ENCODE assay signal across 8 cellular contexts in the genomic region with DNA sequence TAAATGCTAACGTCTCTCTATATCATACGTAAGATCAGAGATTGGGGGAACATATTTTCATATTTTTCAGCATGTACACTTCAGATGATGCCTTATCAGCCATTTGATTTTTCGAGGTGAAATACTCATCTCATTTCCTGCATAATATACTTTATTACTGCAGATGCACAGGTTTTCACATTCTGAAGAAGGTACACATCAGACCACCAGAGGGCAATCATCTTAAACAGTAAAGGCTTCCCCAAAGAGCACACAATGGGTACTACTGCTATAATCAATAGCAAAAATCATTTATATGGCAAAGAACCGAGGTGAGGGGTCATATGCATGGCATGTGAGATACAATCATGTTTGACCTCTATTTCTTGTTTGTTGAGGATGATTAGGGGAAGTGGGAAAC.
DNase-seq lines count a peak whose midpoint lies in the region; ATAC-seq and TF ChIP-seq lines count a peak whose summit lies in the region.

No MANE protein-coding gene starts in this region.

- TF ChIP-seq CTCF in RWPE2 (IDR thresholded peaks at IDR 0.05; ENCODE audit: poor library complexity, severe bottlenecking) (peak; percentile 68), hepatocyte (IDR thresholded peaks at IDR 0.05; ENCODE audit: poor library complexity) (peak; percentile 61), stomach (IDR thresholded peaks at IDR 0.05) (peak in 2 of 7 experiments; percentile 10 to 21), lower leg skin (IDR thresholded peaks at IDR 0.05) (no peak)

- H3K36me3 ChIP-seq in RWPE2 (ENCODE audit: low read depth), result no peaks in the 10 kb centered on the region
- no peaks in the 10 kb centered on the region for H3K36me3 ChIP-seq in hepatocyte (replicated peaks; ENCODE audit: insufficient read depth, low read depth)
- H3K36me3 ChIP-seq in stomach, result peaks cover 0 to 8% (median 0%) of the 10 kb centered on the region in 4 donors

- H3K27me3 ChIP-seq in RWPE2 (ENCODE audit: insufficient read depth, poor library complexity, severe bottlenecking) (peaks cover 11% of the 10 kb centered on the region), hepatocyte (no peaks in the 10 kb centered on the region), stomach (no peaks in the 10 kb centered on the region)

- peak; percentile 9 for DNase-seq in SKM-1 (lab: John Stamatoyannopoulos, UW; ENCODE audit: unreplicated experiment)
- DNase-seq in SKM-1 treated with dmso at 0.1 percent for 144 hours (lab: John Stamatoyannopoulos, UW; ENCODE audit: unreplicated experiment), result no peak
- no peak for DNase-seq in RWPE2 (ENCODE audit: low spot score)
- peak; percentile 62 for DNase-seq in hepatocyte (ENCODE audit: low spot score)
- no peak for DNase-seq in stomach
- no peak for DNase-seq in OCI-M2 (lab: John Stamatoyannopoulos, UW; ENCODE audit: unreplicated experiment)
- DNase-seq in lower leg skin (ENCODE audit: low spot score in 2 of 2), result no peak

- TF ChIP-seq EP300 in stomach (IDR thresholded peaks at IDR 0.05), result no peak

- H3K4me1 ChIP-seq in RWPE2 (ENCODE audit: insufficient read depth, poor library complexity, severe bottlenecking), result no peaks in the 10 kb centered on the region
- H3K4me1 ChIP-seq in hepatocyte (ENCODE audit: insufficient read depth), result no peaks in the 10 kb centered on the region
- H3K4me1 ChIP-seq in stomach, result no peaks in the 10 kb centered on the region

- no peaks in the 10 kb centered on the region for H4K20me1 ChIP-seq in hepatocyte (ENCODE audit: insufficient read depth, poor library complexity, severe bottlenecking)

- no peak overlapping the region for H3K4me2 ChIP-seq in hepatocyte

- H2AFZ ChIP-seq in hepatocyte, result no peak overlapping the region

- H3K9me2 ChIP-seq in hepatocyte (replicated peaks; ENCODE audit: insufficient read depth), result no peaks in the 10 kb centered on the region

- peak; percentile 68 for ATAC-seq in HG03354 (IDR thresholded peaks at IDR 0.05; ENCODE audit: poor library complexity, severe bottlenecking, unreplicated experiment)
- ATAC-seq in RWPE2 (ENCODE audit: low read depth), result peak; percentile 41; the same call in 1 of the 3 replicates

- no peak for TF ChIP-seq POLR2A in stomach (IDR thresholded peaks at IDR 0.05)
- TF ChIP-seq POLR2A in lower leg skin (IDR thresholded peaks at IDR 0.05), result no peak

- no peaks in the 10 kb centered on the region for H3K79me2 ChIP-seq in hepatocyte

- no peaks in the 10 kb centered on the region for H3K9me3 ChIP-seq in RWPE2 (ENCODE audit: severe bottlenecking)
- no peaks in the 10 kb centered on the region for H3K9me3 ChIP-seq in hepatocyte (ENCODE audit: low read depth)
- H3K9me3 ChIP-seq in stomach, result no peaks in the 10 kb centered on the region

- intact Hi-C loops in stomach (cut with DNase I; ENCODE audit: low total_unique reads) (no loop called here), lower leg skin (cut with DNase I; ENCODE audit: low total_unique reads) (loop anchor here (5.0 kb wide), 1 partner anchor 857 kb away; no protein-coding TSS in a partner anchor)

- no peak overlapping the region for H3K4me3 ChIP-seq in RWPE2 (ENCODE audit: severe bottlenecking)
- no peak overlapping the region for H3K4me3 ChIP-seq in hepatocyte
- H3K4me3 ChIP-seq in stomach, result no peak overlapping the region
- no peak overlapping the region for H3K4me3 ChIP-seq in lower leg skin (ENCODE audit: low read depth, poor library complexity, severe bottlenecking)

- H3K27ac ChIP-seq in RWPE2 (ENCODE audit: poor library complexity, severe bottlenecking) (no peak overlapping the region), hepatocyte (no peak overlapping the region), stomach (no peak overlapping the region)

- 65% methylated on average over 4 of the region's 4 CpGs for WGBS in hepatocyte (ENCODE audit: low lambda C conversion rate, missing lambda C conversion rate)
- WGBS in stomach, 5 donors, result 47 to 54% (median 52%) methylated on average over 4 of the region's 4 CpGs
- WGBS in lower leg skin, 2 donors, result 51 to 52% methylated on average over 4 of the region's 4 CpGs

Comparison
In these comparisons a context has a peak if more than half of its experiments do, and no peak if none do; other contexts are left out.
1. DNase-seq: peak in SKM-1 (single experiment) and hepatocyte (single experiment); none in SKM-1 treated with dmso at 0.1 percent for 144 hours (single experiment), RWPE2 (single experiment), stomach (single experiment), OCI-M2 (single experiment) and lower leg skin (0 of 2).
2. CTCF ChIP-seq: peak in RWPE2 (single experiment) and hepatocyte (single experiment); none in lower leg skin (0 of 3).